Comparison of ENCODE assay signal across 8 cellular contexts in the genomic region with DNA sequence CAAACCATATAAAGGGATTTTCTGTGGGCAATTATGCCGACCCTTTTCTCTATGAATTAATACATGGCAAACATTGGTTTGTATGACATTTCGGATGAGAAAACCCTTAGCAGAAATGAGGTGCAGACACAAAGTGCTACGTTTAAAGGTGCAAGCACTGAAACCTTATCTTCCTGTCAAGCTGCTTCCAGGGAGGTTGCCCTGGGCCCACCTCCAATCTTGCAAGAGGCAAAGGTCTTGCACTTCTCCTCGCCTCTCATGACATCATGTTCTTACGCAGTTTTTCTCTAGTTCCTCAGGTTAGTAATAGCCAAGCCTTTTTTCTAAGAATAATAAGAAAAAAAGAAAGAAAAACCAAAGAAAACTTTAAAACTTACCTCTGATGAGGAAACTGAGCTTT.
"Had no signal": no experiment of that assay in that cellular context is flagged by ENCODE, and none has a peak within 500 bp of the region (broad histone marks: within the 10 kb centered on the region; RNA-seq: fewer than 3 reads in every experiment).

No MANE protein-coding gene starts in this region.

- H3K4me3 ChIP-seq: GM23248, GM23338, HAP-1 had no signal

- H3K36me3 ChIP-seq: HAP-1 had no signal

- H3K27ac ChIP-seq: GM23248 had no signal

- H3K4me1 ChIP-seq: HAP-1 had no signal

- H3K9me3 ChIP-seq: HAP-1 had no signal

- DNase-seq: GM23248, GOT3, H7, H9, HCEC 1CT, HFFc6 had no signal
